ENCODE assay signal across 8 cellular contexts in genomic region chr22:19717691-19718254, GRCh38. TPM values are rescaled to one million over a fixed set of nuclear protein-coding genes. Genes with fewer than 3 reads are reported as not detected.
DNase-seq lines count a peak whose midpoint lies in the region; ATAC-seq and TF ChIP-seq lines count a peak whose summit lies in the region.

No MANE protein-coding gene starts in this region.

- H2BK20ac ChIP-seq in H9 (ENCODE audit: low read depth, low read length, poor library complexity, severe bottlenecking) = no peak overlapping the region

- peaks cover 12% of the 10 kb centered on the region for H3K4me1 Mint-ChIP-seq in CD8-positive, alpha-beta T cell (ENCODE audit: low read depth)
- H3K4me1 Mint-ChIP-seq in H9 = peaks cover 14 to 28% of the 10 kb centered on the region in 2 experiments

- DNase-seq in CD8-positive, alpha-beta T cell = peak; percentile 71 to 90 (median 75)
- DNase-seq in H9 (peak; percentile 65), NOMO-1 treated with DMSO at 0.1 percent for 48 hours (lab: John Stamatoyannopoulos, UW; ENCODE audit: unreplicated experiment) (peak; percentile 61), epidermal melanocyte (ENCODE audit: insufficient read length, low spot score) (peak; percentile 95), middle frontal gyrus (ENCODE audit: extremely low spot score, low spot score) (peak; percentile 14)
- DNase-seq in activated CD8-positive, alpha-beta memory T cell treated with anti-CD3 and anti-CD28 coated beads, Interleukin-2, amount 50 U/mL, for 48 hours = peak; percentile 93
- peak; percentile 64 to 66 for DNase-seq in stimulated activated CD8-positive, alpha-beta memory T cell treated with anti-CD3 and anti-CD28 coated beads, Interleukin-2, amount 100 ng/mL, for 48 hours (ENCODE audit: low read depth in 2 of 2)

- CTCF ChIA-PET in CD8-positive, alpha-beta T cell (lab: Charles Lee) = interaction anchor here (1.1 to 2.3 kb wide), 3 partner anchors 12 to 86 kb away, joined by 3 to 8 read pairs (median 5); no protein-coding TSS in a partner anchor

- peaks cover 28% of the 10 kb centered on the region for H3K4me1 ChIP-seq in CD8-positive, alpha-beta T cell (ENCODE audit: insufficient read depth, low read length)
- peaks cover 2% of the 10 kb centered on the region; the same call in 1 of the 2 replicates for H3K4me1 ChIP-seq in H9 (ENCODE audit: insufficient read depth, low read length)

- peaks cover 10% of the 10 kb centered on the region for H3K23me2 ChIP-seq in H9 (ENCODE audit: insufficient read length, low read depth, low read length, poor library complexity, severe bottlenecking)

- no peak overlapping the region for H3T11ph ChIP-seq in H9 (ENCODE audit: low read length)

- peak overlapping the region; percentile 41 for H3K4me2 ChIP-seq in H9 (ENCODE audit: insufficient read depth, insufficient read length, low read length)

- peak; percentile 95 for ATAC-seq in CD8-positive, alpha-beta T cell
- ATAC-seq in GM19395 (IDR thresholded peaks at IDR 0.05; ENCODE audit: unreplicated experiment) = no peak

- no peak overlapping the region for H3K9ac ChIP-seq in H9 (ENCODE audit: extremely low read depth, insufficient read length, low read length)

- H2BK15ac ChIP-seq in H9 (ENCODE audit: low read depth, low read length) = no peak overlapping the region

- H2BK12ac ChIP-seq in H9 (ENCODE audit: insufficient read length, low read depth, low read length) = no peak overlapping the region

- H4K91ac ChIP-seq in H9 (ENCODE audit: insufficient read length, low read depth, low read length) = no peak overlapping the region

- H3K9me3 ChIP-seq in CD8-positive, alpha-beta T cell (ENCODE audit: low read length) = no peaks in the 10 kb centered on the region
- no peaks in the 10 kb centered on the region for H3K9me3 ChIP-seq in H9 (ENCODE audit: control insufficient read depth, low read depth, low read length)

- intact Hi-C loops in CD8-positive, alpha-beta T cell (cut with DNase I, micrococcal nuclease) = loop anchor here in 1 of 2 experiments (1.0 to 5.0 kb wide), 5 partner anchors 38 to 1285 kb away; partner anchors contain the start of genes ESS2, GNB1L, RTL10 and THAP7

- no peak overlapping the region for H2AFZ ChIP-seq in H9 (ENCODE audit: low read length)

- H3K27ac ChIP-seq in CD8-positive, alpha-beta T cell (ENCODE audit: low read depth, low read length) = no peak overlapping the region
- no peak overlapping the region for H3K27ac ChIP-seq in H9 (ENCODE audit: insufficient read length, low read depth, low read length)

- H4K20me1 ChIP-seq in H9 (ENCODE audit: control insufficient read depth, insufficient read depth, insufficient read length) = peaks cover 2% of the 10 kb centered on the region

- no peaks in the 10 kb centered on the region for H3K79me1 ChIP-seq in H9 (ENCODE audit: insufficient read depth, low read depth, low read length, poor library complexity, severe bottlenecking)

- POLR2A ChIA-PET in CD8-positive, alpha-beta T cell (lab: Charles Lee) = no interaction called here

- no peaks in the 10 kb centered on the region for H3K36me3 Mint-ChIP-seq in CD8-positive, alpha-beta T cell
- peaks cover 7 to 18% (median 14%) of the 10 kb centered on the region in 3 experiments; a peak in 6 of 7 replicates for H3K36me3 Mint-ChIP-seq in H9 (ENCODE audit: insufficient read depth in 1 of 3, low read depth in 3 of 3)

- no peak overlapping the region for H3K27ac Mint-ChIP-seq in CD8-positive, alpha-beta T cell
- H3K27ac Mint-ChIP-seq in H9 = no peak overlapping the region; a peak in 1 of 7 replicates

- no peak overlapping the region for H3K18ac ChIP-seq in H9 (ENCODE audit: insufficient read length, low read depth, low read length)

- H4K5ac ChIP-seq in H9 (ENCODE audit: insufficient read length, low read depth, low read length) = no peak overlapping the region

- H3K14ac ChIP-seq in H9 (ENCODE audit: insufficient read depth, low read length) = no peak overlapping the region; the same call in 1 of the 2 replicates

- no peak overlapping the region for H3K56ac ChIP-seq in H9 (ENCODE audit: insufficient read length, low read depth, low read length)

- no peak overlapping the region for H2BK120ac ChIP-seq in H9 (ENCODE audit: low read depth, low read length, poor library complexity, severe bottlenecking)

- TF ChIP-seq CTCF in CD8-positive, alpha-beta T cell (IDR thresholded peaks at IDR 0.05) = peak; percentile 97
- TF ChIP-seq CTCF in H9 (conservative IDR thresholded peaks at IDR 0.05) = peak; percentile 98

- peak overlapping the region; percentile 46 for H3K4me3 ChIP-seq in CD8-positive, alpha-beta T cell (ENCODE audit: low read depth, low read length)

- H3K27me3 Mint-ChIP-seq in CD8-positive, alpha-beta T cell (ENCODE audit: low read depth) = peaks cover 36% of the 10 kb centered on the region
- peaks cover 80% of the 10 kb centered on the region for H3K27me3 Mint-ChIP-seq in H9 (ENCODE audit: low read depth)

- no peaks in the 10 kb centered on the region for H3K36me3 ChIP-seq in CD8-positive, alpha-beta T cell (ENCODE audit: insufficient read depth, low read length)

- H3K79me2 ChIP-seq in H9 (ENCODE audit: insufficient read depth, low read length) = no peaks in the 10 kb centered on the region

- no peak overlapping the region for H2BK5ac ChIP-seq in H9 (ENCODE audit: insufficient read length, low read length)

- no peak overlapping the region for H3K4ac ChIP-seq in H9 (ENCODE audit: low read depth, low read length)

- no peak overlapping the region for H2AK5ac ChIP-seq in H9 (ENCODE audit: insufficient read length, low read length)

- WGBS in H9 (ENCODE audit: extremely low coverage, insufficient read length, low lambda C conversion rate) = no CpG with 5 or more reads among the region's 61 CpGs

- no peaks in the 10 kb centered on the region for H3K9me3 Mint-ChIP-seq in CD8-positive, alpha-beta T cell
- peaks cover 6 to 8% of the 10 kb centered on the region in 2 experiments; a peak in 3 of 5 replicates for H3K9me3 Mint-ChIP-seq in H9

- H3K27me3 ChIP-seq in CD8-positive, alpha-beta T cell (ENCODE audit: insufficient read depth, low read length) = peaks cover 17% of the 10 kb centered on the region
- peaks cover 36% of the 10 kb centered on the region; the same call in 1 of the 2 replicates for H3K27me3 ChIP-seq in H9 (ENCODE audit: insufficient read depth, low read length)

- H3K4me3 Mint-ChIP-seq in CD8-positive, alpha-beta T cell = peak overlapping the region; percentile 65
- H3K4me3 Mint-ChIP-seq in H9 = peak overlapping the region; percentile 38 to 78; a peak in 4 of 5 replicates

- no peak overlapping the region for H4K8ac ChIP-seq in H9 (replicated peaks; ENCODE audit: insufficient read length, low read depth, low read length)

- no peak overlapping the region for H3K23ac ChIP-seq in H9 (ENCODE audit: insufficient read length, low read depth, low read length)

RNA-seq across cellular contexts. Expression of gene SEPTIN5, which starts 3.5 kb away (rescaled TPM):
- 1 to 10 TPM in 1 of 2 experiments, under 1 TPM in 1; 0.75 to 1.4 TPM for total RNA-seq in CD8-positive, alpha-beta T cell
- total RNA-seq in H9 (2021) = 17.7 and 17.8 TPM in 2 replicates

RNA-seq across cellular contexts. Expression of gene GP1BB, which starts 5.6 kb away (rescaled TPM):
- total RNA-seq in CD8-positive, alpha-beta T cell = under 1 TPM in 1 of 2 experiments, not detected in 1; 0.39 TPM
- 2.4 and 3.4 TPM in 2 replicates for total RNA-seq in H9 (2021)

RNA-seq across cellular contexts. Expression of gene TBX1, which starts 42.8 kb away (rescaled TPM):
- not detected for total RNA-seq in CD8-positive, alpha-beta T cell
- 2.2 and 2.5 TPM in 2 replicates for total RNA-seq in H9 (2021)

Comparison
In these comparisons a context has a peak if more than half of its experiments do, and no peak if none do; other contexts are left out.
1. DNase-seq: peak in every context shown above with its lines; median percentile 95 in epidermal melanocyte; 93 in activated CD8-positive, alpha-beta memory T cell treated with anti-CD3 and anti-CD28 coated beads, Interleukin-2, amount 50 U/mL, for 48 hours; 75 in CD8-positive, alpha-beta T cell; 65 in H9; 65 in stimulated activated CD8-positive, alpha-beta memory T cell treated with anti-CD3 and anti-CD28 coated beads, Interleukin-2, amount 100 ng/mL, for 48 hours; 61 in NOMO-1 treated with DMSO at 0.1 percent for 48 hours; 14 in middle frontal gyrus.